In the genomic region with DNA sequence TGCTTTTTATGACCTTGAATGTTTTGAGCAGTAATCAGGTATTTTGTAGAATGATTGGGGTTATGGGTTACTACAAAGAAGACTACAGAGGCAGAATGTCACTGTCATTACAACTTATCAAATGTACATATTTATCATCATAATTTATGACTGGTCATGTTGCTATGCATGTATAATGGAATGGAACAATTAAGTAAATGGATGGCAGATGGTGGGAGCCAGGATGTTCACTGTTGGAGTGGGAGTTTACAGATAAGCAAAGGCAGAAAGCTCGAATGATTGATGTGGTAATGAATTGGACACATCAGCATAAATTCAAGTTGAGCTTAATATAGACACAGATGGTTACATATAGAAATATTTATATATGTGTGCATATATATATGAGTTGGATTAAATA, we compare ENCODE assay signal across 22 cellular contexts.
"Had no signal": no experiment of that assay in that cellular context is flagged by ENCODE, and none has a peak within 500 bp of the region (broad histone marks: within the 10 kb centered on the region; RNA-seq: fewer than 3 reads in every experiment).

No MANE protein-coding gene starts in this region.

- H3K4me3 Mint-ChIP-seq: brain; dendritic cell treated with granulocyte-macrophage colony-stimulating factor and Interleukin-4, amounts not matched to agents 40 ng/mL and 50 ng/mL, for 4 days; mesothelial cell of epicardium; natural killer cell had no signal

- H3K9me3 Mint-ChIP-seq: dendritic cell treated with granulocyte-macrophage colony-stimulating factor and Interleukin-4, amounts not matched to agents 40 ng/mL and 50 ng/mL, for 4 days had no signal

- H3K36me3 Mint-ChIP-seq: activated naive CD4-positive, alpha-beta T cell treated with anti-CD3 and anti-CD28 coated beads, Interleukin-2, amount 50 U/mL, for 72 hours; brain; mesothelial cell of epicardium had no signal

- FAIRE-seq: TTC549 had no signal

- H3K27me3 Mint-ChIP-seq: brain; dendritic cell treated with granulocyte-macrophage colony-stimulating factor and Interleukin-4, amounts not matched to agents 40 ng/mL and 50 ng/mL, for 4 days had no signal

- H3K27ac Mint-ChIP-seq: activated naive CD4-positive, alpha-beta T cell treated with anti-CD3 and anti-CD28 coated beads, Interleukin-2, amount 50 U/mL, for 72 hours; dendritic cell treated with granulocyte-macrophage colony-stimulating factor and Interleukin-4, amounts not matched to agents 40 ng/mL and 50 ng/mL, for 4 days; mesothelial cell of epicardium; natural killer cell had no signal

- DNase-seq: activated CD4-positive, alpha-beta T cell treated with anti-CD3 and anti-CD28 coated beads for 1 hour; activated CD4-positive, alpha-beta T cell treated with anti-CD3 and anti-CD28 coated beads, Interleukin-2, amount 50 U/mL, for 1 hour; activated T-cell treated with anti-CD3 and anti-CD28 coated beads, Interleukin-2, amount 50 U/mL, for 1 hour; aorta; effector CD8-positive, alpha-beta T cell; erythroblast; foreskin melanocyte; hypothalamus; left ventricle myocardium inferior; natural killer cell; retina; sigmoid colon; stimulated activated CD4-positive, alpha-beta T cell treated with anti-CD3 and anti-CD28 coated beads, Interleukin-4, amount 100 ng/mL, for 1 hour; stimulated activated naive CD4-positive, alpha-beta T cell; testis; trophoblast cell; uterus had no signal

- H3K4me1 Mint-ChIP-seq: brain, natural killer cell had no signal
